ENCODE assay signal across 4 cellular contexts in the genomic region with DNA sequence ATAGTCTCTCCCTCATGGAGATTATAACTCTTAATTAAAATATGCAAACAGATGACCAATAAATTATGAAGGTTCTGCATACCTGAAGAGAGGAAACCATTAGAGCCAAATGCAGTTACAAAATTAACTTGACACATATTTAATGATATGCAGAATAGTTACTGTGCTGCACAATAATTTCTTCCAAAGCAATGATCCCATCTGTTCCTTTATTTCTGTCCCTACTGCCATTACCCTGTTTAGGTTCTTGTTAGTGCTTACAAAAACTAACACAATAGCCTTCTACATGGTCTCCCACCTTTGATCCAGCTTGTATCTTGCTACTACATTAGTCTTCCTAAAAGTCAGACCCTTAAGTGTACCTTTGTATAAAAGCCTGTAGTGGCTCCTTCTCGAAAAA.
"Had no signal": no experiment of that assay in that cellular context is flagged by ENCODE, and none has a peak within 500 bp of the region (broad histone marks: within the 10 kb centered on the region; RNA-seq: fewer than 3 reads in every experiment).

No MANE protein-coding gene starts in this region.

- H3K4me3 ChIP-seq: GM23338 had no signal

- DNase-seq: H9, HCEC 1CT, KBM-7 had no signal
